Comparison of ENCODE assay signal across 24 cellular contexts in genomic region chr3:55449527-55449926, GRCh38. TPM values are rescaled to one million over a fixed set of nuclear protein-coding genes. Genes with fewer than 3 reads are reported as not detected.
DNase-seq lines count a peak whose midpoint lies in the region; ATAC-seq, FAIRE-seq and TF ChIP-seq lines count a peak whose summit lies in the region.
"Had no signal": no experiment of that assay in that cellular context is flagged by ENCODE, and none has a peak within 500 bp of the region (broad histone marks: within the 10 kb centered on the region; RNA-seq: fewer than 3 reads in every experiment).

No MANE protein-coding gene starts in this region.

- H2AFZ ChIP-seq in hepatocyte, result no peak overlapping the region

- H4K20me1 ChIP-seq in hepatocyte (ENCODE audit: insufficient read depth, poor library complexity, severe bottlenecking), result no peaks in the 10 kb centered on the region
- H4K20me1 ChIP-seq: BLaER1 treated with 17β-estradiol and CSF1 and Interleukin-3, amounts not matched to agents 10 nM and 100 nM had no signal

- DNase-seq in DMS53 (lab: John Stamatoyannopoulos, UW) (peak; percentile 16), DMS53 treated with DMSO at 0.1 percent for 48 hours (lab: John Stamatoyannopoulos, UW; ENCODE audit: unreplicated experiment) (no peak), LNCaP clone FGC (ENCODE audit: low read depth) (peak; percentile 90), hepatocyte (ENCODE audit: low spot score) (no peak), pancreas (no peak)
- no peak for DNase-seq in stimulated activated naive CD4-positive, alpha-beta T cell (lab: John Stamatoyannopoulos, UW)
- DNase-seq: 8988T; ACHN; AML-193; BE2C; CD4-positive, alpha-beta T cell; CD8-positive, alpha-beta memory T cell; DMS 273 treated with DMSO at 0.1 percent for 48 hours; DMS79 treated with DMSO at 0.1 percent for 48 hours; GF-D8; GOT3 had no signal

- H3K9me3 ChIP-seq in hepatocyte (ENCODE audit: low read depth), result no peaks in the 10 kb centered on the region
- H3K9me3 ChIP-seq in pancreas, result no peaks in the 10 kb centered on the region
- H3K9me3 ChIP-seq: A549; BE2C; BLaER1 treated with 17β-estradiol and CSF1 and Interleukin-3, amounts not matched to agents 10 nM and 100 nM; HAP-1 had no signal

- H3K27me3 ChIP-seq in hepatocyte (no peaks in the 10 kb centered on the region), pancreas (no peaks in the 10 kb centered on the region)
- H3K27me3 ChIP-seq: BE2C; BLaER1 treated with 17β-estradiol and CSF1 and Interleukin-3, amounts not matched to agents 10 nM and 100 nM had no signal

- intact Hi-C loops in pancreas (cut with DNase I), result no loop called here

- no peaks in the 10 kb centered on the region for H3K9me2 ChIP-seq in hepatocyte (replicated peaks; ENCODE audit: insufficient read depth)

- TF ChIP-seq CTCF in LNCaP clone FGC (IDR thresholded peaks at IDR 0.05; ENCODE audit: control insufficient read depth, extremely low read depth, insufficient read depth), result no peak
- TF ChIP-seq CTCF in hepatocyte (IDR thresholded peaks at IDR 0.05; ENCODE audit: poor library complexity), result no peak
- no peak for TF ChIP-seq CTCF in pancreas (IDR thresholded peaks at IDR 0.05)

- no peaks in the 10 kb centered on the region for H3K79me2 ChIP-seq in hepatocyte

- H3K4me2 ChIP-seq in hepatocyte, result no peak overlapping the region
- H3K4me2 ChIP-seq: A549; BLaER1 treated with 17β-estradiol and CSF1 and Interleukin-3, amounts not matched to agents 10 nM and 100 nM had no signal

- peak overlapping the region; percentile 22 for H3K27ac ChIP-seq in hepatocyte
- H3K27ac ChIP-seq in pancreas, result no peak overlapping the region
- H3K27ac ChIP-seq: A549; BLaER1 treated with 17β-estradiol and CSF1 and Interleukin-3, amounts not matched to agents 10 nM and 100 nM had no signal

- ATAC-seq in GM19397 (IDR thresholded peaks at IDR 0.05; ENCODE audit: unreplicated experiment) (no peak), pancreas (no peak)
- ATAC-seq: A549 had no signal

- 52% methylated on average over 1 of the region's 1 CpG for WGBS in hepatocyte (ENCODE audit: low lambda C conversion rate, missing lambda C conversion rate)
- 15 to 24% methylated on average over 1 of the region's 1 CpG for WGBS in pancreas, 2 donors

- FAIRE-seq in pancreas (lab: Jason Lieb, UNC), result no peak
- FAIRE-seq: A549, D721Med, GM12891, GM18507, H54 had no signal

- no peak overlapping the region for H3K4me3 ChIP-seq in LNCaP clone FGC (ENCODE audit: low read depth, low read length)
- H3K4me3 ChIP-seq in hepatocyte, result no peak overlapping the region
- H3K4me3 ChIP-seq in pancreas, result no peak overlapping the region
- H3K4me3 ChIP-seq: A549; BLaER1 treated with 17β-estradiol and CSF1 and Interleukin-3, amounts not matched to agents 10 nM and 100 nM; HAP-1 had no signal

- H3K36me3 ChIP-seq in hepatocyte (replicated peaks; ENCODE audit: insufficient read depth, low read depth) (no peaks in the 10 kb centered on the region), pancreas (no peaks in the 10 kb centered on the region)
- H3K36me3 ChIP-seq: BE2C; BLaER1 treated with 17β-estradiol and CSF1 and Interleukin-3, amounts not matched to agents 10 nM and 100 nM; HAP-1 had no signal

- peaks cover 23% of the 10 kb centered on the region for H3K4me1 ChIP-seq in hepatocyte (ENCODE audit: insufficient read depth)
- no peaks in the 10 kb centered on the region for H3K4me1 ChIP-seq in pancreas
- H3K4me1 ChIP-seq: A549, BE2C had no signal

RNA-seq across cellular contexts. Expression of gene WNT5A, which starts 37.6 kb away (rescaled TPM):
- total RNA-seq in hepatocyte (96.0 and 129 TPM in 2 replicates), pancreas (1 to 10 TPM; 2.4 to 8.9 (median 5.6) TPM)
- polyA plus RNA-seq in hepatocyte (24.3 and 31.6 TPM in 2 replicates), pancreas (1 to 10 TPM; 1.2 to 1.3 TPM)
- total RNA-seq: CD8-positive, alpha-beta memory T cell had no signal
- polyA plus RNA-seq: CD8-positive, alpha-beta memory T cell had no signal

Comparison
In these comparisons a context has a peak if more than half of its experiments do, and no peak if none do; other contexts are left out.
1. DNase-seq: peak in DMS53 (single experiment) and LNCaP clone FGC (single experiment); none in DMS53 treated with DMSO at 0.1 percent for 48 hours (single experiment), hepatocyte (single experiment), stimulated activated naive CD4-positive, alpha-beta T cell (0 of 6) and pancreas (0 of 6).